In genomic region chr6:41939848-41940758, GRCh38 we compare ENCODE assay signal across 8 cellular contexts. TPM values are rescaled to one million over a fixed set of nuclear protein-coding genes. Genes with fewer than 3 reads are reported as not detected.
A peak's percentile ranks its signal among the peaks of the same experiment; 100 is the strongest.
DNase-seq lines count a peak whose midpoint lies in the region; ATAC-seq and TF ChIP-seq lines count a peak whose summit lies in the region.

No MANE protein-coding gene starts in this region.

- H3K9me3 Mint-ChIP-seq in activated CD4-positive, alpha-beta memory T cell treated with anti-CD3 and anti-CD28 coated beads, Interleukin-2, amount 10 ng/mL, durations not matched to agents 7 days and 5 days: no peaks in the 10 kb centered on the region

- peaks cover 49% of the 10 kb centered on the region for H3K4me1 Mint-ChIP-seq in activated CD4-positive, alpha-beta memory T cell treated with anti-CD3 and anti-CD28 coated beads, Interleukin-2, amount 10 ng/mL, durations not matched to agents 7 days and 5 days

- H3K27ac ChIP-seq in ACC112 (ENCODE audit: low read depth, low read length): peak overlapping the region; percentile 63
- no peak overlapping the region; the same call in 1 of the 2 replicates for H3K27ac ChIP-seq in HUES64 (ENCODE audit: low read depth, low read length)
- peak overlapping the region; percentile 79 for H3K27ac ChIP-seq in fibroblast of lung (ENCODE audit: insufficient read depth, low read length)
- H3K27ac ChIP-seq in osteoblast (ENCODE audit: low read depth, low read length): peak overlapping the region; percentile 58

- TF ChIP-seq CTCF in fibroblast of lung (conservative IDR thresholded peaks at IDR 0.05 in 1 of 2, IDR thresholded peaks at IDR 0.05 in 1 of 2; ENCODE audit: low read depth in 1 of 2, low read length in 2 of 2): no peak
- TF ChIP-seq CTCF in osteoblast (IDR thresholded peaks at IDR 0.05; ENCODE audit: extremely low read depth, low read depth, low read length): no peak

- H3K4me3 Mint-ChIP-seq in activated CD4-positive, alpha-beta memory T cell treated with anti-CD3 and anti-CD28 coated beads, Interleukin-2, amount 10 ng/mL, durations not matched to agents 7 days and 5 days: peak overlapping the region; percentile 100

- H2AFZ ChIP-seq in ACC112 (ENCODE audit: low read length, unreplicated experiment) (no peak overlapping the region), fibroblast of lung (ENCODE audit: low read length) (peak overlapping the region; percentile 74), osteoblast (ENCODE audit: low read length) (peak overlapping the region; percentile 92)

- H4K20me1 ChIP-seq in fibroblast of lung (ENCODE audit: control insufficient read depth, extremely low read depth, insufficient read depth, low read length) (no peaks in the 10 kb centered on the region), osteoblast (ENCODE audit: insufficient read depth, low read length) (peaks cover 42% of the 10 kb centered on the region)

- H3K4me2 ChIP-seq in fibroblast of lung (ENCODE audit: extremely low read depth, insufficient read depth, low read length) (peak overlapping the region; percentile 95), osteoblast (ENCODE audit: insufficient read depth, low read length) (peak overlapping the region; percentile 97)

- H3K36me3 Mint-ChIP-seq in activated CD4-positive, alpha-beta memory T cell treated with anti-CD3 and anti-CD28 coated beads, Interleukin-2, amount 10 ng/mL, durations not matched to agents 7 days and 5 days (ENCODE audit: low read depth): peaks cover 61% of the 10 kb centered on the region

- H3K36me3 ChIP-seq in ACC112 (ENCODE audit: insufficient read depth, low read length): peaks cover 12% of the 10 kb centered on the region; the same call in 1 of the 2 replicates
- H3K36me3 ChIP-seq in HUES64 (ENCODE audit: insufficient read depth, low read length): peaks cover 7% of the 10 kb centered on the region; the same call in 1 of the 2 replicates
- peaks cover 13% of the 10 kb centered on the region for H3K36me3 ChIP-seq in fibroblast of lung (ENCODE audit: control insufficient read depth, insufficient read depth, low read length)
- H3K36me3 ChIP-seq in osteoblast (ENCODE audit: insufficient read depth, low read length): peaks cover 26% of the 10 kb centered on the region

- H3K9me3 ChIP-seq in HUES64 (ENCODE audit: insufficient read depth, low read depth, low read length): no peaks in the 10 kb centered on the region
- no peaks in the 10 kb centered on the region for H3K9me3 ChIP-seq in fibroblast of lung (ENCODE audit: control insufficient read depth, insufficient read depth, low read depth, low read length)
- H3K9me3 ChIP-seq in osteoblast (ENCODE audit: low read depth, low read length): no peaks in the 10 kb centered on the region

- peak overlapping the region; percentile 93 for H3K27ac Mint-ChIP-seq in activated CD4-positive, alpha-beta memory T cell treated with anti-CD3 and anti-CD28 coated beads, Interleukin-2, amount 10 ng/mL, durations not matched to agents 7 days and 5 days

- H3K27me3 ChIP-seq in ACC112 (ENCODE audit: insufficient read depth, low read length): no peaks in the 10 kb centered on the region
- peaks cover 9% of the 10 kb centered on the region; the same call in 1 of the 2 replicates for H3K27me3 ChIP-seq in HUES64 (ENCODE audit: insufficient read depth, low read length)
- no peaks in the 10 kb centered on the region for H3K27me3 ChIP-seq in fibroblast of lung (ENCODE audit: control insufficient read depth, insufficient read depth, low read length)
- H3K27me3 ChIP-seq in osteoblast (ENCODE audit: insufficient read depth, low read length): no peaks in the 10 kb centered on the region

- H3K79me2 ChIP-seq in ACC112 (ENCODE audit: control insufficient read depth, insufficient read depth, low read length, unreplicated experiment): peaks cover 65% of the 10 kb centered on the region
- H3K79me2 ChIP-seq in fibroblast of lung (ENCODE audit: control insufficient read depth, insufficient read depth, low read length): peaks cover 41% of the 10 kb centered on the region
- peaks cover 49% of the 10 kb centered on the region for H3K79me2 ChIP-seq in osteoblast (ENCODE audit: insufficient read depth, low read length)

- 5% methylated on average over 27 of the region's 27 CpGs for whole genome bisulfite sequencing in HUES64

- POLR2A ChIA-PET in activated CD4-positive, alpha-beta memory T cell treated with anti-CD3 and anti-CD28 coated beads, Interleukin-2, amount 10 ng/mL, durations not matched to agents 7 days and 5 days (lab: Charles Lee): interaction anchor here (0.9 to 17.3 kb wide), 16 partner anchors 11 to 164 kb away, joined by 3 to 553 read pairs (median 12); partner anchors contain the start of genes BYSL, MED20, TAF8 and TOMM6

- H3K27me3 Mint-ChIP-seq in activated CD4-positive, alpha-beta memory T cell treated with anti-CD3 and anti-CD28 coated beads, Interleukin-2, amount 10 ng/mL, durations not matched to agents 7 days and 5 days: no peaks in the 10 kb centered on the region

- H3K9ac ChIP-seq in HUES64 (ENCODE audit: low read depth, low read length) (peak overlapping the region; percentile 32; the same call in 1 of the 2 replicates), fibroblast of lung (ENCODE audit: insufficient read depth, low read length) (peak overlapping the region; percentile 73)

- ATAC-seq in HG03135 (IDR thresholded peaks at IDR 0.05; ENCODE audit: unreplicated experiment): no peak
- ATAC-seq in GM19324 (IDR thresholded peaks at IDR 0.05; ENCODE audit: low FRiP score, unreplicated experiment): no peak

- H3K4me1 ChIP-seq in ACC112 (ENCODE audit: control insufficient read depth, insufficient read depth, low read length, unreplicated experiment) (peaks cover 59% of the 10 kb centered on the region), HUES64 (ENCODE audit: insufficient read depth, low read length) (peaks cover 26% of the 10 kb centered on the region), fibroblast of lung (ENCODE audit: control insufficient read depth, extremely low read depth, insufficient read depth, low read length) (peaks cover 16% of the 10 kb centered on the region), osteoblast (ENCODE audit: insufficient read depth, low read length) (peaks cover 45% of the 10 kb centered on the region)

- H3K4me3 ChIP-seq in ACC112 (ENCODE audit: low read depth, low read length) (peak overlapping the region; percentile 99), HUES64 (ENCODE audit: low read length) (peak overlapping the region; percentile 73), fibroblast of lung (replicated peaks in 1 of 4; ENCODE audit: control extremely low read depth in 1 of 4, insufficient read depth in 1 of 4, low read depth in 3 of 4, low read length in 4 of 4) (peak overlapping the region; percentile 74 to 95 (median 92)), osteoblast (ENCODE audit: insufficient read depth, low read length) (peak overlapping the region; percentile 95)

- peak; percentile 67 for DNase-seq in activated CD4-positive, alpha-beta memory T cell treated with anti-CD3 and anti-CD28 coated beads, Interleukin-2, amount 10 ng/mL, durations not matched to agents 7 days and 5 days
- DNase-seq in fibroblast of lung (ENCODE audit: low read depth in 2 of 2): peak; percentile 44 to 61
- peak; percentile 81 for DNase-seq in osteoblast (ENCODE audit: insufficient read length, low spot score, missing footprints)
- DNase-seq in GM19238 (ENCODE audit: insufficient read length, low spot score): no peak

- CTCF ChIA-PET in activated CD4-positive, alpha-beta memory T cell treated with anti-CD3 and anti-CD28 coated beads, Interleukin-2, amount 10 ng/mL, durations not matched to agents 7 days and 5 days (lab: Charles Lee): interaction anchor here (0.7 to 17.8 kb wide), 10 partner anchors 17 to 153 kb away, joined by 3 to 383 read pairs (median 4); partner anchors contain the start of genes BYSL, MED20, TAF8 and TOMM6

RNA-seq across cellular contexts. Expression of gene CCND3, which starts 1.5 kb away (rescaled TPM):
- polyA plus RNA-seq in HUES64 (2013, experiment 1 of 2): 20.0 TPM
- polyA plus RNA-seq in HUES64 (2013, experiment 2 of 2): 17.8 TPM
- total RNA-seq in activated CD4-positive, alpha-beta memory T cell treated with anti-CD3 and anti-CD28 coated beads, Interleukin-2, amount 10 ng/mL, durations not matched to agents 7 days and 5 days: 100 to 1,000 TPM; 456 to 464 TPM
- 10.3 and 15.0 TPM in 2 replicates for total RNA-seq in fibroblast of lung
- polyA plus RNA-seq in fibroblast of lung: 29.6 and 43.7 TPM in 2 replicates
- polyA plus RNA-seq in fibroblast of lung (2012): 35.6 and 56.9 TPM in 2 replicates
- 32.1 and 51.6 TPM in 2 replicates for polyA minus RNA-seq in fibroblast of lung (ENCODE audit: low replicate concordance)
- 17.7 and 21.0 TPM in 2 replicates for total RNA-seq in osteoblast

RNA-seq across cellular contexts. Expression of gene BYSL, which starts 18.8 kb away (rescaled TPM):
- 46.0 TPM for polyA plus RNA-seq in HUES64 (2013, experiment 1 of 2)
- polyA plus RNA-seq in HUES64 (2013, experiment 2 of 2): 39.8 TPM
- 10 to 100 TPM; 23.9 to 24.8 TPM for total RNA-seq in activated CD4-positive, alpha-beta memory T cell treated with anti-CD3 and anti-CD28 coated beads, Interleukin-2, amount 10 ng/mL, durations not matched to agents 7 days and 5 days
- total RNA-seq in fibroblast of lung (13.7 and 14.9 TPM in 2 replicates), osteoblast (11.6 and 11.8 TPM in 2 replicates)
- polyA plus RNA-seq in fibroblast of lung: 11.3 and 19.7 TPM in 2 replicates
- polyA plus RNA-seq in fibroblast of lung (2012): 15.8 and 28.6 TPM in 2 replicates
- 55.8 and 72.2 TPM in 2 replicates for polyA minus RNA-seq in fibroblast of lung (ENCODE audit: low replicate concordance)

RNA-seq across cellular contexts. Expression of gene MED20, which starts 19.2 kb away (rescaled TPM):
- polyA plus RNA-seq in HUES64 (2013, experiment 1 of 2): 27.2 TPM
- 25.9 TPM for polyA plus RNA-seq in HUES64 (2013, experiment 2 of 2)
- total RNA-seq in activated CD4-positive, alpha-beta memory T cell treated with anti-CD3 and anti-CD28 coated beads, Interleukin-2, amount 10 ng/mL, durations not matched to agents 7 days and 5 days: 10 to 100 TPM; 21.4 to 21.9 TPM
- total RNA-seq in fibroblast of lung: 24.9 and 27.7 TPM in 2 replicates
- 38.6 and 40.0 TPM in 2 replicates for polyA plus RNA-seq in fibroblast of lung
- polyA plus RNA-seq in fibroblast of lung (2012): 23.9 and 25.4 TPM in 2 replicates
- 50.0 and 113 TPM in 2 replicates for polyA minus RNA-seq in fibroblast of lung (ENCODE audit: low replicate concordance)
- total RNA-seq in osteoblast: 27.4 and 30.8 TPM in 2 replicates

RNA-seq across cellular contexts. Expression of gene USP49, which starts 44.9 kb away (rescaled TPM):
- 9.8 TPM for polyA plus RNA-seq in HUES64 (2013, experiment 1 of 2)
- polyA plus RNA-seq in HUES64 (2013, experiment 2 of 2): 11.4 TPM
- 1 to 10 TPM; 6.8 to 7.3 TPM for total RNA-seq in activated CD4-positive, alpha-beta memory T cell treated with anti-CD3 and anti-CD28 coated beads, Interleukin-2, amount 10 ng/mL, durations not matched to agents 7 days and 5 days
- total RNA-seq in fibroblast of lung (1.8 and 2.3 TPM in 2 replicates), osteoblast (3.6 and 3.8 TPM in 2 replicates)
- 1.0 and 1.5 TPM in 2 replicates for polyA plus RNA-seq in fibroblast of lung
- polyA plus RNA-seq in fibroblast of lung (2012): 1.0 and 1.2 TPM in 2 replicates
- polyA minus RNA-seq in fibroblast of lung (ENCODE audit: low replicate concordance): 0.67 and 0.96 TPM in 2 replicates

Comparison
In these comparisons a context has a peak if more than half of its experiments do, and no peak if none do; other contexts are left out.
1. RNA of gene CCND3, which starts 1.5 kb away (total RNA-seq): 456 to 464 TPM in activated CD4-positive, alpha-beta memory T cell treated with anti-CD3 and anti-CD28 coated beads, Interleukin-2, amount 10 ng/mL, durations not matched to agents 7 days and 5 days; 17.7 to 21.0 TPM in osteoblast and 10.3 to 15.0 TPM in fibroblast of lung; every median in the first group is over 10 times any median in the second.
2. Peak in every context shown above with its lines, with median percentiles within 50 percentile points of each other: H3K4me3 ChIP-seq.